In the genomic region with DNA sequence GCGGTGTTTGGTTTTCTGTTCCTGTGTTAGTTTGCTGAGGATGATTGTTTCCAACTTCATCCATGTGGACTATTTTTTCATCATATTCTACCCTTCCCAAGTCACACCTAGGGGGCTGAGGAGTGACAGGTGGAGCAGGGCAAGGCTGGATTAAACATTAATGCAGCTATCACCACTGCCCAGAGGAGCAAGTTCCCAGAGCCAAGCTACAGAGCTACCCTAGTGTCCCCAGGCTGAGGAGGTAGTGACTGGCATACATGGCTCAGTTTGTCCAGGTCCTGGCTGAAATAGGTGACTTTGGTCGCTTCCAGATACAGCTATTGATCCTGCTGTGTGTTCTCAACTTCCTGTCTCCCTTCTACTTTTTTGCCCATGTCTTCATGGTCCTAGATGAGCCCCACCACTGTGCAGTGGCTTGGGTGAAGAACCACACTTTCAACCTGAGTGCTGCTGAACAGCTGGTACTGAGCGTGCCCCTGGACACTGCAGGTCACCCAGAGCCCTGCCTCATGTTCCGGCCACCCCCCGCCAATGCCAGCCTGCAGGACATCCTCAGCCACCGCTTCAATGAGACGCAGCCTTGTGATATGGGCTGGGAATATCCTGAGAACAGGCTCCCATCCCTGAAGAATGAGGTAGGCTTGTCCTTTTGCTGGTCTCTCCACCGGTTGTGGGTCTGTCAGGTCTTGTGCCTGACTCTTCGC, we compare ENCODE assay signal across 19 cellular contexts. TPM values are rescaled to one million over a fixed set of nuclear protein-coding genes. Genes with fewer than 3 reads are reported as not detected.
DNase-seq lines count a peak whose midpoint lies in the region; ATAC-seq and TF ChIP-seq lines count a peak whose summit lies in the region.
"Had no signal": no experiment of that assay in that cellular context is flagged by ENCODE, and none has a peak within 500 bp of the region (broad histone marks: within the 10 kb centered on the region; RNA-seq: fewer than 3 reads in every experiment).

A gene with protein sequence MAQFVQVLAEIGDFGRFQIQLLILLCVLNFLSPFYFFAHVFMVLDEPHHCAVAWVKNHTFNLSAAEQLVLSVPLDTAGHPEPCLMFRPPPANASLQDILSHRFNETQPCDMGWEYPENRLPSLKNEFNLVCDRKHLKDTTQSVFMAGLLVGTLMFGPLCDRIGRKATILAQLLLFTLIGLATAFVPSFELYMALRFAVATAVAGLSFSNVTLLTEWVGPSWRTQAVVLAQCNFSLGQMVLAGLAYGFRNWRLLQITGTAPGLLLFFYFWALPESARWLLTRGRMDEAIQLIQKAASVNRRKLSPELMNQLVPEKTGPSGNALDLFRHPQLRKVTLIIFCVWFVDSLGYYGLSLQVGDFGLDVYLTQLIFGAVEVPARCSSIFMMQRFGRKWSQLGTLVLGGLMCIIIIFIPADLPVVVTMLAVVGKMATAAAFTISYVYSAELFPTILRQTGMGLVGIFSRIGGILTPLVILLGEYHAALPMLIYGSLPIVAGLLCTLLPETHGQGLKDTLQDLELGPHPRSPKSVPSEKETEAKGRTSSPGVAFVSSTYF (plus strand): TSS at position 209 of the 704 bp plus-strand sequence. CDS start 49 bp downstream, at position 258.

- H3K27me3 ChIP-seq in cardiac muscle cell, result peaks cover 9% of the 10 kb centered on the region

- H3K27ac ChIP-seq in cardiac muscle cell, result peak within 1 kb of the TSS; percentile 10

- no peaks in the 10 kb centered on the region for H3K36me3 ChIP-seq in cardiac muscle cell
- no peaks in the 10 kb centered on the region for H3K36me3 ChIP-seq in mucosa of descending colon (ENCODE audit: low read depth)

- H3K9me3 Mint-ChIP-seq in endothelial cell (ENCODE audit: unreplicated experiment), result no peaks in the 10 kb centered on the region
- H3K9me3 Mint-ChIP-seq in type B pancreatic cell, result no peaks in the 10 kb centered on the region
- H3K9me3 Mint-ChIP-seq in naive thymus-derived CD8-positive, alpha-beta T cell, result peaks cover 0 to under 1% (median 0%) of the 10 kb centered on the region in 9 donors

- H3K4me1 Mint-ChIP-seq in endothelial cell (ENCODE audit: unreplicated experiment) (peaks cover 33% of the 10 kb centered on the region), type B pancreatic cell (ENCODE audit: unreplicated experiment) (peaks cover 5% of the 10 kb centered on the region)
- peaks cover 17 to 34% (median 28%) of the 10 kb centered on the region in 4 donors for H3K4me1 Mint-ChIP-seq in naive thymus-derived CD8-positive, alpha-beta T cell

- intact Hi-C loops in left cardiac atrium (cut with DNase I) (no loop called here), mucosa of descending colon (cut with DNase I, micrococcal nuclease) (no loop called here)

- POLR2A ChIA-PET in naive thymus-derived CD8-positive, alpha-beta T cell (lab: Charles Lee), result no interaction called here

- H3K9me3 ChIP-seq in cardiac muscle cell (ENCODE audit: low read depth) (no peaks in the 10 kb centered on the region), mucosa of descending colon (no peaks in the 10 kb centered on the region)
- H3K9me3 ChIP-seq: Caco-2 had no signal

- TF ChIP-seq CTCF in cardiac muscle cell (IDR thresholded peaks at IDR 0.05; ENCODE audit: low read depth, low read length) (no peak), endothelial cell (IDR thresholded peaks at IDR 0.05; ENCODE audit: unreplicated experiment) (no peak), mucosa of descending colon (IDR thresholded peaks at IDR 0.05) (no peak), type B pancreatic cell (conservative IDR thresholded peaks at IDR 0.05) (no peak)

- peaks cover 18% of the 10 kb centered on the region for H3K4me1 ChIP-seq in cardiac muscle cell (ENCODE audit: low read depth)
- no peaks in the 10 kb centered on the region for H3K4me1 ChIP-seq in mucosa of descending colon (ENCODE audit: low read depth)
- H3K4me1 ChIP-seq: Caco-2 had no signal

- H3K27ac Mint-ChIP-seq in endothelial cell (ENCODE audit: unreplicated experiment), result peak within 1 kb of the TSS; percentile 76
- H3K27ac Mint-ChIP-seq in type B pancreatic cell, result peak within 1 kb of the TSS; percentile 0
- peak within 1 kb of the TSS in 5 of 10 donors; percentile 6 to 63 (median 35) for H3K27ac Mint-ChIP-seq in naive thymus-derived CD8-positive, alpha-beta T cell

- H3K4me3 ChIP-seq in cardiac muscle cell (no peak within 1 kb of the TSS), mucosa of descending colon (no peak within 1 kb of the TSS)

- ATAC-seq in left cardiac atrium (no peak), mucosa of descending colon (peak; percentile 20)
- ATAC-seq in naive thymus-derived CD8-positive, alpha-beta T cell, result no peak

- H3K27me3 Mint-ChIP-seq in endothelial cell (ENCODE audit: unreplicated experiment) (no peaks in the 10 kb centered on the region), type B pancreatic cell (no peaks in the 10 kb centered on the region)
- H3K27me3 Mint-ChIP-seq in naive thymus-derived CD8-positive, alpha-beta T cell, result no peaks in the 10 kb centered on the region
- H3K27me3 Mint-ChIP-seq: CD4-positive, CD25-positive, alpha-beta regulatory T cell had no signal

- H3K4me3 Mint-ChIP-seq in endothelial cell (ENCODE audit: unreplicated experiment), result peak within 1 kb of the TSS; percentile 53
- no peak within 1 kb of the TSS for H3K4me3 Mint-ChIP-seq in type B pancreatic cell
- no peak within 1 kb of the TSS for H3K4me3 Mint-ChIP-seq in naive thymus-derived CD8-positive, alpha-beta T cell
- H3K4me3 Mint-ChIP-seq: CD4-positive, CD25-positive, alpha-beta regulatory T cell had no signal

- DNase-seq in cardiac muscle cell (ENCODE audit: low read depth in 1 of 2, low spot score in 1 of 2) (no peak), left cardiac atrium (no peak), endothelial cell (ENCODE audit: low spot score) (no peak), mucosa of descending colon (no peak), type B pancreatic cell (ENCODE audit: extremely low spot score, unreplicated experiment) (no peak), NCI-H226 (no peak), kidney tubule cell (ENCODE audit: low spot score) (no peak)
- no peak for DNase-seq in naive thymus-derived CD8-positive, alpha-beta T cell
- DNase-seq: 8988T; Caco-2; CD4-positive, CD25-positive, alpha-beta regulatory T cell; GOT3; KG1; MV-4-11; NCI-H187; NCI-H2227 treated with DMSO at 0.1 percent for 48 hours; OCI-M1; SIG-M5 had no signal

- peaks cover 8% of the 10 kb centered on the region for H3K36me3 Mint-ChIP-seq in endothelial cell (ENCODE audit: low read depth, unreplicated experiment)
- peaks cover 10% of the 10 kb centered on the region for H3K36me3 Mint-ChIP-seq in type B pancreatic cell
- peaks cover 0 to 6% (median 5%) of the 10 kb centered on the region in 3 donors for H3K36me3 Mint-ChIP-seq in naive thymus-derived CD8-positive, alpha-beta T cell

RNA-seq across cellular contexts. Expression of the gene that starts here (rescaled TPM):
- total RNA-seq in cardiac muscle cell, result 0.07 and 0.39 TPM in 2 replicates
- polyA plus RNA-seq in cardiac muscle cell, result 0.14 and 0.37 TPM in 2 replicates
- total RNA-seq in left cardiac atrium, result under 1 TPM; 0.18 to 0.21 TPM
- 0.21 TPM for total RNA-seq in endothelial cell (ENCODE audit: unreplicated experiment)
- total RNA-seq in mucosa of descending colon, result under 1 TPM; 0.51 to 0.84 (median 0.70) TPM
- total RNA-seq in type B pancreatic cell (ENCODE audit: low replicate concordance), result 0.60 and 0.79 TPM in 2 replicates
- total RNA-seq in naive thymus-derived CD8-positive, alpha-beta T cell, result 1 to 10 TPM; 1.0 TPM
- under 1 TPM in 1 of 3 donors, not detected in 2; 0.08 TPM for polyA plus RNA-seq in naive thymus-derived CD8-positive, alpha-beta T cell
- total RNA-seq: RPMI7951 had no signal

Comparison
In these comparisons a context has a peak if more than half of its experiments do, and no peak if none do; other contexts are left out.
1. Peak in ATAC-seq in mucosa of descending colon; RNA of the gene not detected or under 1 TPM.